28 cellular contexts compared by ENCODE assay signal in genomic region chr14:93475471-93475870, GRCh38. TPM values are rescaled to one million over a fixed set of nuclear protein-coding genes. Genes with fewer than 3 reads are reported as not detected.
"Had no signal": no experiment of that assay in that cellular context is flagged by ENCODE, and none has a peak within 500 bp of the region (broad histone marks: within the 10 kb centered on the region; RNA-seq: fewer than 3 reads in every experiment).

No MANE protein-coding gene starts in this region.

- H3K27me3 Mint-ChIP-seq: progenitor cell of endocrine pancreas had no signal

- H3K9me3 Mint-ChIP-seq: natural killer cell; nephron; neural progenitor cell; stimulated activated effector memory CD8-positive, alpha-beta T cell treated with anti-CD3 and anti-CD28 coated beads, Interleukin-12 subunit alpha, Interleukin-12 subunit beta, amount 100 ng/mL, for 72 hours; stimulated activated naive CD8-positive, alpha-beta T cell treated with anti-CD3 and anti-CD28 coated beads, Interleukin-15, Interleukin-2, amounts not matched to agents 100 ng/mL and 50 ng/mL, for 24 hours had no signal

- H3K4me3 ChIP-seq: neural progenitor cell, ovary, psoas muscle, right lobe of liver, sigmoid colon, stomach, thoracic aorta, thyroid gland, tibial nerve, upper lobe of left lung had no signal

- H3K9me3 ChIP-seq: ovary, psoas muscle, right lobe of liver, sigmoid colon, stomach, thoracic aorta, thyroid gland, tibial nerve, upper lobe of left lung had no signal

- H3K4me1 ChIP-seq: neural progenitor cell, psoas muscle, right lobe of liver, sigmoid colon, stomach, thyroid gland, tibial nerve, upper lobe of left lung had no signal

- H3K4me2 ChIP-seq: neural progenitor cell had no signal

- ATAC-seq: natural killer cell; psoas muscle; right cardiac atrium; right lobe of liver; stimulated activated effector memory CD8-positive, alpha-beta T cell treated with anti-CD3 and anti-CD28 coated beads, Interleukin-12 subunit alpha, Interleukin-12 subunit beta, amount 100 ng/mL, for 72 hours; stimulated activated naive B cell treated with anti-CD40 and anti-IgM and Interleukin-4, amounts not matched to agents 10 μg/mL and 1 μg/mL and 100 μg/mL, for 72 hours had no signal

- H3K36me3 ChIP-seq: neural progenitor cell, ovary, right lobe of liver, sigmoid colon, stomach, thoracic aorta, thyroid gland, tibial nerve, upper lobe of left lung had no signal

- H3K9ac ChIP-seq: neural progenitor cell, parathyroid adenoma had no signal

- H3K36me3 Mint-ChIP-seq: natural killer cell; neural progenitor cell; stimulated activated effector memory CD8-positive, alpha-beta T cell treated with anti-CD3 and anti-CD28 coated beads, Interleukin-12 subunit alpha, Interleukin-12 subunit beta, amount 100 ng/mL, for 72 hours; stimulated activated naive B cell treated with anti-CD40 and anti-IgM and Interleukin-4, amounts not matched to agents 10 μg/mL and 1 μg/mL and 100 μg/mL, for 72 hours had no signal

- H3K4me1 Mint-ChIP-seq: natural killer cell; nephron; neural progenitor cell; stimulated activated effector memory CD8-positive, alpha-beta T cell treated with anti-CD3 and anti-CD28 coated beads, Interleukin-12 subunit alpha, Interleukin-12 subunit beta, amount 100 ng/mL, for 72 hours; stimulated activated naive B cell treated with anti-CD40 and anti-IgM and Interleukin-4, amounts not matched to agents 10 μg/mL and 1 μg/mL and 100 μg/mL, for 72 hours had no signal

- H2AFZ ChIP-seq: neural progenitor cell, parathyroid adenoma had no signal

- H3K4me3 Mint-ChIP-seq: natural killer cell; nephron; neural progenitor cell; stimulated activated effector memory CD8-positive, alpha-beta T cell treated with anti-CD3 and anti-CD28 coated beads, Interleukin-12 subunit alpha, Interleukin-12 subunit beta, amount 100 ng/mL, for 72 hours; stimulated activated naive B cell treated with anti-CD40 and anti-IgM and Interleukin-4, amounts not matched to agents 10 μg/mL and 1 μg/mL and 100 μg/mL, for 72 hours; stimulated activated naive CD8-positive, alpha-beta T cell treated with anti-CD3 and anti-CD28 coated beads, Interleukin-15, Interleukin-2, amounts not matched to agents 100 ng/mL and 50 ng/mL, for 24 hours had no signal

- DNase-seq: natural killer cell; occipital lobe; ovary; posterior cingulate gyrus; psoas muscle; right cardiac atrium; right lobe of liver; sigmoid colon; small intestine; stimulated activated CD4-positive, alpha-beta T cell treated with anti-CD3 and anti-CD28 coated beads, Interleukin-15, amount 100 ng/mL, for 24 hours; stimulated activated CD4-positive, alpha-beta T cell treated with anti-CD3 and anti-CD28 coated beads, Interleukin-2, amount 100 ng/mL, for 24 hours; stimulated activated CD4-positive, alpha-beta T cell treated with anti-CD3 and anti-CD28 coated beads, Interleukin-2, amount 100 ng/mL, for 48 hours; stimulated activated CD4-positive, alpha-beta T cell treated with anti-CD3 and anti-CD28 coated beads, Interleukin-4, amount 100 ng/mL, for 24 hours; stimulated activated naive B cell treated with anti-CD40 and anti-IgM and Interleukin-4, amounts not matched to agents 10 μg/mL and 1 μg/mL and 100 μg/mL, for 72 hours; stimulated activated naive CD4-positive, alpha-beta T cell treated with Interleukin-2 at 50 U/mL for 16 hours; stomach; thyroid gland; trophoblast cell; upper lobe of left lung had no signal

- H3K27ac Mint-ChIP-seq: natural killer cell; nephron; neural progenitor cell; progenitor cell of endocrine pancreas; stimulated activated effector memory CD8-positive, alpha-beta T cell treated with anti-CD3 and anti-CD28 coated beads, Interleukin-12 subunit alpha, Interleukin-12 subunit beta, amount 100 ng/mL, for 72 hours; stimulated activated naive B cell treated with anti-CD40 and anti-IgM and Interleukin-4, amounts not matched to agents 10 μg/mL and 1 μg/mL and 100 μg/mL, for 72 hours; stimulated activated naive CD8-positive, alpha-beta T cell treated with anti-CD3 and anti-CD28 coated beads, Interleukin-15, Interleukin-2, amounts not matched to agents 100 ng/mL and 50 ng/mL, for 24 hours had no signal

- H3K27me3 ChIP-seq: neural progenitor cell, ovary, right lobe of liver, sigmoid colon, stomach, thyroid gland, tibial nerve, upper lobe of left lung had no signal

- H3K27ac ChIP-seq: neural progenitor cell, ovary, parathyroid adenoma, psoas muscle, right lobe of liver, sigmoid colon, stomach, thoracic aorta, thyroid gland, tibial nerve, upper lobe of left lung had no signal

RNA-seq across cellular contexts. Expression of gene UNC79, which starts 44.7 kb away (rescaled TPM):
- total RNA-seq: ureter had no signal
